ENCODE assay signal across 8 cellular contexts in genomic region chrX:133921764-133922389, GRCh38.
DNase-seq lines count a peak whose midpoint lies in the region; ATAC-seq and TF ChIP-seq lines count a peak whose summit lies in the region.

No MANE protein-coding gene starts in this region.

- H3K9ac ChIP-seq in HUES6 (ENCODE audit: low read length): peak overlapping the region; percentile 21

- in situ Hi-C loops in brain microvascular endothelial cell (cut with HindIII; ENCODE audit: low pct_ligation_motif_present, low sequenced_read_pairs): no loop called here

- peak; percentile 70 for ATAC-seq in GM18868 (IDR thresholded peaks at IDR 0.05; ENCODE audit: unreplicated experiment)
- ATAC-seq in lower lobe of right lung: peak in 1 of 2 donors; percentile 78
- ATAC-seq in GM18519 (IDR thresholded peaks at IDR 0.05; ENCODE audit: low FRiP score, unreplicated experiment): no peak

- no peaks in the 10 kb centered on the region for H3K9me3 ChIP-seq in BE2C
- no peaks in the 10 kb centered on the region for H3K9me3 ChIP-seq in HUES6 (ENCODE audit: control insufficient read depth, insufficient read depth, low read depth, low read length)
- no peaks in the 10 kb centered on the region for H3K9me3 ChIP-seq in lower lobe of right lung

- H3K36me3 ChIP-seq in BE2C (no peaks in the 10 kb centered on the region), HUES6 (ENCODE audit: control insufficient read depth, insufficient read depth, low read length) (no peaks in the 10 kb centered on the region), brain microvascular endothelial cell (replicated peaks) (no peaks in the 10 kb centered on the region), lower lobe of right lung (no peaks in the 10 kb centered on the region)

- H3K27me3 ChIP-seq in BE2C (no peaks in the 10 kb centered on the region), HUES6 (ENCODE audit: control insufficient read depth, insufficient read depth, low read length) (no peaks in the 10 kb centered on the region; the same call in 1 of the 2 replicates), brain microvascular endothelial cell (replicated peaks) (no peaks in the 10 kb centered on the region), lower lobe of right lung (ENCODE audit: low read depth) (no peaks in the 10 kb centered on the region)

- CTCF ChIA-PET in RWPE1 (lab: Yijun Ruan, JAX): interaction anchor here (0.6 kb wide), 1 partner anchor 138 kb away, joined by 3 read pairs; no protein-coding TSS in a partner anchor

- no peak overlapping the region for H3K27ac ChIP-seq in HUES6 (ENCODE audit: low read depth, low read length)
- H3K27ac ChIP-seq in RWPE1: no peak overlapping the region
- no peak overlapping the region for H3K27ac ChIP-seq in brain microvascular endothelial cell
- no peak overlapping the region for H3K27ac ChIP-seq in lower lobe of right lung

- H3K4me3 ChIP-seq in BE2C (ENCODE audit: low read depth, low read length): no peak overlapping the region
- H3K4me3 ChIP-seq in HUES6 (ENCODE audit: low read depth, low read length): no peak overlapping the region
- no peak overlapping the region for H3K4me3 ChIP-seq in brain microvascular endothelial cell (ENCODE audit: low read depth, low read length)
- no peak overlapping the region for H3K4me3 ChIP-seq in lower lobe of right lung

- peak; percentile 71 for DNase-seq in BE2C
- DNase-seq in RWPE1 (ENCODE audit: low spot score): peak; percentile 1
- DNase-seq in brain microvascular endothelial cell: peak; percentile 17
- peak; percentile 43 for DNase-seq in lower lobe of right lung
- no peak for DNase-seq in kidney glomerular epithelial cell (lab: John Stamatoyannopoulos, UW)

- POLR2A ChIA-PET in RWPE1 (lab: Yijun Ruan, JAX; ENCODE audit: low non-redundant PET): no interaction called here

- H3K4me1 ChIP-seq in BE2C: no peaks in the 10 kb centered on the region
- H3K4me1 ChIP-seq in HUES6 (ENCODE audit: control insufficient read depth, insufficient read depth, low read length): peaks cover 47% of the 10 kb centered on the region
- no peaks in the 10 kb centered on the region for H3K4me1 ChIP-seq in lower lobe of right lung

- TF ChIP-seq CTCF in BE2C (IDR thresholded peaks at IDR 0.05; ENCODE audit: low read depth, low read length) (peak; percentile 72), RWPE1 (conservative IDR thresholded peaks at IDR 0.05; ENCODE audit: low read depth) (no peak), brain microvascular endothelial cell (IDR thresholded peaks at IDR 0.05; ENCODE audit: low read depth, low read length, missing control alignments) (peak; percentile 76), lower lobe of right lung (IDR thresholded peaks at IDR 0.05) (peak; percentile 30)

- intact Hi-C loops in lower lobe of right lung (cut with DNase I): no loop called here
